In the genomic region with DNA sequence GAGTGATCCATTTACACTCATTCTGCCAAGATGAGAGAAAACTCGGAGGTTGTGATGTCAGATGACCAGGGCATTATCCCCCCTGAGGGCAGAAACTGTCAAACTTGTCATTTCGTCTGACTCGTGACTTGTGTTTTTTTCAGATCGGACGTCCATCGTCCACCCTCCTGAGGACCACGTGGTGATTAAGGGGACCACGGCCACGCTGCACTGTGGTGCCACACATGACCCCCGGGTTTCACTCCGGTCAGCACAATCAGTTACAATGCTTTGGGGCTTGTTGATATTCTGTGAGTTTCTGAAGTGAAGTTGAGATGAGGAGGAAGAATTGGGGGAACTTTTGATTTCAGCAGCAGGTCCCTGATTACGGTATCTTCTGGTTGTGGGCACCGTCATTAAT, we compare ENCODE assay signal across 1 cellular context.
TF ChIP-seq lines count a peak whose summit lies in the region.

No MANE protein-coding gene starts in this region.

TF ChIP-seq in WTC11, 78 proteins besides CTCF, POLR2A, EP300 and RAD21 (continued from another document):
- TF ChIP-seq, protein P1, sequence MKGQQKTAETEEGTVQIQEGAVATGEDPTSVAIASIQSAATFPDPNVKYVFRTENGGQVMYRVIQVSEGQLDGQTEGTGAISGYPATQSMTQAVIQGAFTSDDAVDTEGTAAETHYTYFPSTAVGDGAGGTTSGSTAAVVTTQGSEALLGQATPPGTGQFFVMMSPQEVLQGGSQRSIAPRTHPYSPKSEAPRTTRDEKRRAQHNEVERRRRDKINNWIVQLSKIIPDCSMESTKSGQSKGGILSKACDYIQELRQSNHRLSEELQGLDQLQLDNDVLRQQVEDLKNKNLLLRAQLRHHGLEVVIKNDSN (CRISPR knock-in tag; IDR thresholded peaks at IDR 0.05) = no peak
- TF ChIP-seq, protein P2, sequence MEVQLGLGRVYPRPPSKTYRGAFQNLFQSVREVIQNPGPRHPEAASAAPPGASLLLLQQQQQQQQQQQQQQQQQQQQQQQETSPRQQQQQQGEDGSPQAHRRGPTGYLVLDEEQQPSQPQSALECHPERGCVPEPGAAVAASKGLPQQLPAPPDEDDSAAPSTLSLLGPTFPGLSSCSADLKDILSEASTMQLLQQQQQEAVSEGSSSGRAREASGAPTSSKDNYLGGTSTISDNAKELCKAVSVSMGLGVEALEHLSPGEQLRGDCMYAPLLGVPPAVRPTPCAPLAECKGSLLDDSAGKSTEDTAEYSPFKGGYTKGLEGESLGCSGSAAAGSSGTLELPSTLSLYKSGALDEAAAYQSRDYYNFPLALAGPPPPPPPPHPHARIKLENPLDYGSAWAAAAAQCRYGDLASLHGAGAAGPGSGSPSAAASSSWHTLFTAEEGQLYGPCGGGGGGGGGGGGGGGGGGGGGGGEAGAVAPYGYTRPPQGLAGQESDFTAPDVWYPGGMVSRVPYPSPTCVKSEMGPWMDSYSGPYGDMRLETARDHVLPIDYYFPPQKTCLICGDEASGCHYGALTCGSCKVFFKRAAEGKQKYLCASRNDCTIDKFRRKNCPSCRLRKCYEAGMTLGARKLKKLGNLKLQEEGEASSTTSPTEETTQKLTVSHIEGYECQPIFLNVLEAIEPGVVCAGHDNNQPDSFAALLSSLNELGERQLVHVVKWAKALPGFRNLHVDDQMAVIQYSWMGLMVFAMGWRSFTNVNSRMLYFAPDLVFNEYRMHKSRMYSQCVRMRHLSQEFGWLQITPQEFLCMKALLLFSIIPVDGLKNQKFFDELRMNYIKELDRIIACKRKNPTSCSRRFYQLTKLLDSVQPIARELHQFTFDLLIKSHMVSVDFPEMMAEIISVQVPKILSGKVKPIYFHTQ (CRISPR knock-in tag; IDR thresholded peaks at IDR 0.05) = no peak
- no peak for TF ChIP-seq ZBTB21 (CRISPR knock-in tag; IDR thresholded peaks at IDR 0.05; ENCODE audit: borderline replicate concordance)
- TF ChIP-seq RELA (CRISPR knock-in tag; IDR thresholded peaks at IDR 0.05; ENCODE audit: borderline replicate concordance) = no peak
- TF ChIP-seq FOXK1 (CRISPR knock-in tag; IDR thresholded peaks at IDR 0.05) = no peak
